Comparison of ENCODE assay signal across 2 cellular contexts in genomic region chr14:103867020-103867419, GRCh38.
TF ChIP-seq lines count a peak whose summit lies in the region.

No MANE protein-coding gene starts in this region.

TF ChIP-seq in SK-N-SH, 30 proteins besides CTCF, POLR2A, EP300 and RAD21:
- TF ChIP-seq SMC3 (IDR thresholded peaks at IDR 0.05; ENCODE audit: low read depth, low read length) (no peak), JUND (IDR thresholded peaks at IDR 0.05) (no peak), MEF2A (IDR thresholded peaks at IDR 0.05; ENCODE audit: borderline replicate concordance, low read depth) (no peak), FOSL2 (IDR thresholded peaks at IDR 0.05; ENCODE audit: borderline replicate concordance, low read depth) (no peak), USF1 (IDR thresholded peaks at IDR 0.05; ENCODE audit: borderline replicate concordance, low read depth) (no peak), ELF1 (IDR thresholded peaks at IDR 0.05) (no peak), GABPA (IDR thresholded peaks at IDR 0.05; ENCODE audit: low read depth) (no peak), TAF1 (IDR thresholded peaks at IDR 0.05; ENCODE audit: borderline replicate concordance, low read depth, low read length) (no peak), RCOR1 (IDR thresholded peaks at IDR 0.05; ENCODE audit: low read length) (no peak), GATA2 (CRISPR knock-in tag; IDR thresholded peaks at IDR 0.05) (no peak), PBX3 (IDR thresholded peaks at IDR 0.05) (no peak), EZH2phosphoT487 (IDR thresholded peaks at IDR 0.05; ENCODE audit: borderline replicate concordance, low read depth) (no peak), TCF12 (IDR thresholded peaks at IDR 0.05) (no peak), SIN3A (IDR thresholded peaks at IDR 0.05; ENCODE audit: borderline replicate concordance, low read depth, low read length) (no peak), FOXJ3 (CRISPR knock-in tag; IDR thresholded peaks at IDR 0.05) (no peak), NFIC (IDR thresholded peaks at IDR 0.05; ENCODE audit: borderline replicate concordance) (no peak)
- TF ChIP-seq, protein P1, sequence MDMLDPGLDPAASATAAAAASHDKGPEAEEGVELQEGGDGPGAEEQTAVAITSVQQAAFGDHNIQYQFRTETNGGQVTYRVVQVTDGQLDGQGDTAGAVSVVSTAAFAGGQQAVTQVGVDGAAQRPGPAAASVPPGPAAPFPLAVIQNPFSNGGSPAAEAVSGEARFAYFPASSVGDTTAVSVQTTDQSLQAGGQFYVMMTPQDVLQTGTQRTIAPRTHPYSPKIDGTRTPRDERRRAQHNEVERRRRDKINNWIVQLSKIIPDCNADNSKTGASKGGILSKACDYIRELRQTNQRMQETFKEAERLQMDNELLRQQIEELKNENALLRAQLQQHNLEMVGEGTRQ (IDR thresholded peaks at IDR 0.05; ENCODE audit: borderline replicate concordance, low read depth, low read length), result no peak
TF ChIP-seq in SK-N-SH: peak in this region for 0.

TF ChIP-seq in SK-N-SH treated with all-trans-retinoic acid at 6 μM for 48 hours, 23 proteins besides CTCF, POLR2A, EP300 and RAD21:
- TF ChIP-seq ARNTL (CRISPR knock-in tag; IDR thresholded peaks at IDR 0.05; ENCODE audit: borderline replicate concordance, low read depth), result no peak
- no peak for TF ChIP-seq ZNF70 (CRISPR knock-in tag; IDR thresholded peaks at IDR 0.05)
- no peak for TF ChIP-seq CREB5 (CRISPR knock-in tag; IDR thresholded peaks at IDR 0.05; ENCODE audit: low read depth)
- no peak for TF ChIP-seq CSRNP3 (CRISPR knock-in tag; IDR thresholded peaks at IDR 0.05)
- TF ChIP-seq ZNF565 (CRISPR knock-in tag; conservative IDR thresholded peaks at IDR 0.05; ENCODE audit: low read depth), result no peak
- TF ChIP-seq ZNF8 (CRISPR knock-in tag; IDR thresholded peaks at IDR 0.05), result no peak
- TF ChIP-seq CSDC2 (CRISPR knock-in tag; IDR thresholded peaks at IDR 0.05), result no peak
- TF ChIP-seq BACH2 (CRISPR knock-in tag; IDR thresholded peaks at IDR 0.05; ENCODE audit: borderline replicate concordance), result no peak
- no peak for TF ChIP-seq PATZ1 (CRISPR knock-in tag; IDR thresholded peaks at IDR 0.05; ENCODE audit: borderline replicate concordance)
